In the genomic region with DNA sequence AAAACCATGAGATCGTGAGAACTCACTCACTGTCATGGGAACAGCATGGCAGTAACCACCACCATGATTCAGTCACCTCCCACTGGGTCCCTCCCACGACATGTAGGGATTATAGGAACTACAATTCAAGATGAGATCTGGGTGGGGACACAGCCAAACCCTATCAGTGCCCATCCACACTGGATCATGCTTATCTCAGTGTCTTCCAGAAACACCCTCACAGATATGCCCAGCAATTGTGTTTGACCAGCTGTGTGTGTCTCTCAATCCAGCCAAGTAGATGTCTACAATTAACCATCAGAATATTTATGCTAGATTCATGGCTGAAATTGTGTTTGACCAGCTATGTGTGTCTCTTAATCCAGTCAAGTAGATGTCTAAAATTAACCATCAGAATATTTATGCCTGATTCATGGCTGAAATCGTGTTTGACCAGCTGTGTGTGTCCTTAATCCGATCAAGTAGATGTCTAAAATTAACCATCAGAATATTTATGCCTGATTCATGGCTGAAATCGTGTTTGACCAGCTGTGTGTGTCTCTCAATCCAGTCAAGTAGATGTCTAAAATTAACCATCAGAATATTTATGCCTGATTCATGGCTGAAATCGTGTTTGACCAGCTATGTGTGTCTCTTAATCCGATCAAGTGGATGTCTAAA, we compare ENCODE assay signal across 2 cellular contexts. TPM values are rescaled to one million over a fixed set of nuclear protein-coding genes. Genes with fewer than 3 reads are reported as not detected.
"Had no signal": no experiment of that assay in that cellular context is flagged by ENCODE, and none has a peak within 500 bp of the region (broad histone marks: within the 10 kb centered on the region; RNA-seq: fewer than 3 reads in every experiment).

No MANE protein-coding gene starts in this region.

RNA-seq across cellular contexts. Expression of a gene that starts 38.5 kb away (rescaled TPM):
- total RNA-seq: activated CD8-positive, alpha-beta memory T cell treated with anti-CD3 and anti-CD28 coated beads for 36 hours; activated naive CD8-positive, alpha-beta T cell treated with anti-CD3 and anti-CD28 coated beads for 36 hours had no signal
